Comparison of ENCODE assay signal across 30 cellular contexts in the genomic region with DNA sequence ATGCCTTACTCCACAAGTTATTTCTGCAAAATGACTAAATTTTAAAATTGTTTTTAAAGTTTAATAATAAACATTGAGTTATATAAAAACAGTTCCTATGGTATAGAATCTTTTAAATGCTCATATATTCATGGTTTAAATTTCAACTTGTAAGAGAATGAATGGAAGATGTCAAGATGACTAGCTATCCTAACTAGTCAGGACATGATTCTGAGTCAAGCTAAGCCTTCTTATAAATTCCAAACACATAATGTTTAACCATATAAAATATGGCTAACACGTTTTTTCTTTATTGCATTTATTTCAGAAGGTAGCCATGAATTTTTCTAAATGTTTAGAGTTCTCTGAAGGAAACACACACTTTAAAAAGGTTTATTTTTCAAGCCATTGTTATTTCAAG.
"Had no signal": no experiment of that assay in that cellular context is flagged by ENCODE, and none has a peak within 500 bp of the region (broad histone marks: within the 10 kb centered on the region; RNA-seq: fewer than 3 reads in every experiment).

No MANE protein-coding gene starts in this region.

- H3K36me3 ChIP-seq: brain microvascular endothelial cell, esophagus muscularis mucosa, gastroesophageal sphincter, heart right ventricle had no signal

- H3K27me3 ChIP-seq: brain microvascular endothelial cell, esophagus muscularis mucosa, gastroesophageal sphincter, heart right ventricle had no signal

- H3K4me1 ChIP-seq: esophagus muscularis mucosa, gastroesophageal sphincter, heart right ventricle had no signal

- H3K27ac ChIP-seq: brain microvascular endothelial cell, esophagus muscularis mucosa, gastroesophageal sphincter, heart right ventricle had no signal

- ATAC-seq: activated CD4-positive, alpha-beta T cell treated with anti-CD3 and anti-CD28 coated beads for 36 hours; activated CD8-positive, alpha-beta memory T cell treated with anti-CD3 and anti-CD28 coated beads, Interleukin-2, amount 10 ng/mL, durations not matched to agents 7 days and 5 days; activated CD8-positive, alpha-beta T cell treated with anti-CD3 and anti-CD28 coated beads, Interleukin-2, amount 10 ng/mL, durations not matched to agents 7 days and 5 days; activated T-helper 17 cell treated with anti-CD3 and anti-CD28 coated beads, Interleukin-2, amount 50 U/mL, for 72 hours; gastroesophageal sphincter; heart right ventricle had no signal

- FAIRE-seq: astrocyte, colon, endometrium, endothelial cell of umbilical vein had no signal

- DNase-seq: activated CD4-positive, alpha-beta memory T cell treated with anti-CD3 and anti-CD28 coated beads for 36 hours; activated CD4-positive, alpha-beta T cell treated with anti-CD3 and anti-CD28 coated beads for 36 hours; activated CD4-positive, alpha-beta T cell treated with anti-CD3 and anti-CD28 coated beads, Interleukin-2, amount 10 ng/mL, durations not matched to agents 24 days and 14 days; activated CD4-positive, CD25-positive, alpha-beta regulatory T cell; activated CD4-positive, CD25-positive, alpha-beta regulatory T cell treated with anti-CD3 and anti-CD28 coated beads, Interleukin-2, amount 50 U/mL, for 72 hours; activated CD8-positive, alpha-beta memory T cell treated with anti-CD3 and anti-CD28 coated beads, Interleukin-2, amount 10 ng/mL, durations not matched to agents 7 days and 5 days; activated CD8-positive, alpha-beta memory T cell treated with anti-CD3 and anti-CD28 coated beads, Interleukin-2, amount 50 U/mL, for 4 hours; activated CD8-positive, alpha-beta T cell treated with anti-CD3 and anti-CD28 coated beads, Interleukin-2, amount 10 ng/mL, durations not matched to agents 7 days and 5 days; activated effector memory CD4-positive, alpha-beta T cell treated with Interleukin-2 at 50 U/mL for 16 hours; activated gamma-delta T cell treated with Interleukin-2 at 50 U/mL for 16 hours; activated naive CD4-positive, alpha-beta T cell treated with anti-CD3 and anti-CD28 coated beads, Interleukin-2, amount 50 U/mL, for 16 hours; activated naive CD4-positive, alpha-beta T cell treated with Interleukin-2 at 50 U/mL for 16 hours; activated T-cell treated with anti-CD3 and anti-CD28 coated beads, Interleukin-2, amount 50 U/mL, for 24 hours; amniotic stem cell; anterior cingulate cortex; brain microvascular endothelial cell; caudate nucleus; cortex of kidney; effector CD8-positive, alpha-beta T cell; erythroblast; foreskin melanocyte; heart right ventricle; T-helper 2 cell had no signal

- H3K4me3 ChIP-seq: esophagus muscularis mucosa, gastroesophageal sphincter, heart right ventricle had no signal

- H3K9me3 ChIP-seq: esophagus muscularis mucosa, gastroesophageal sphincter had no signal
